2 cellular contexts compared by ENCODE assay signal in the genomic region with DNA sequence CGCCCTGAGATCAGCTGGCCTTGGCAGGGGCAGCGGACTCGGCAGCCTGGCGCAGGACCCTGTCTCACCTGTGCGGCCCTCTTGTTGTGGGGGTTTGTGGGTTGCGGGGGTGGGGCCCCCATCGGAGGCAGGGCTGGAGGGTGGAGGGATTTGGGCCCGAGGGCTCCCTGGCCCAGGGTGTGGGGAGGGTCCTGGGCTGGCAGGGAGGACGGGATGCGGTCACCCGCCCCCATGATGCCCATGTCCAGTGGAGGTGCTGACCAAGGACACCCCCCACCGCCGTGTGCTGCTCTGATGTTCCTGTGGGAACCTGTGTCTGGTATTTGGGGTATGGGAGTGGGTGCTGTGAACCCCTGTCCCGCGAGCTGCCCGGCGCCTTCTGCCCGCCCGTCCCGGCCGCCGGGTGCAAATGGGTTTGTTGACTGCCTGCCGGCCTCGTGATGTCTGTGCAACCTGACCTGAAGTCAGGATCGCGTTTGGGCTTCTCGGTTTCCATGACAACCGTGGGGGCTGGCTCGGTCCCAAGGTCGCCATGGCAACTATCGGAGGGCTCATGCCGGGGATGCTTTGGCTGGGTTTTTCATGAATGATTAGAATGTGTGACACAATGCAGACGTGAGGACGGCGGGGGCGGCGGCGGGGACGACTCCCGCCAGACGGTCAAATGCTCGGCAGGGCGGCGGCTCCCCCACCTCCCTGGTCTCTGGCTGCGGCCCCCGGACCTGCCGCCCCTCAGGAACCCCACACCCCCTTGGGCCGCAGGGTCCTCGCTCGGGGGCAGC.
TF ChIP-seq lines count a peak whose summit lies in the region.

No MANE protein-coding gene starts in this region.

TF ChIP-seq in A549, 52 proteins besides CTCF, POLR2A, EP300 and RAD21:
- TF ChIP-seq TP53 (CRISPR knock-in tag; IDR thresholded peaks at IDR 0.05) (peak; percentile 81), JUN (IDR thresholded peaks at IDR 0.05) (no peak; a peak in 3 of 5 replicates), ESRRA (IDR thresholded peaks at IDR 0.05; ENCODE audit: borderline replicate concordance, low read length) (0 out of 2 replicates have a peak, but pooled peaks have one; percentile 0), MAZ (IDR thresholded peaks at IDR 0.05; ENCODE audit: borderline replicate concordance, low read depth, low read length) (0 out of 2 replicates have a peak, but pooled peaks have one; percentile 0), FOSB (CRISPR knock-in tag; IDR thresholded peaks at IDR 0.05) (peak; percentile 79), RARB (CRISPR knock-in tag; IDR thresholded peaks at IDR 0.05) (peak; percentile 23; the same call in 1 of the 2 replicates), HOXB13 (CRISPR knock-in tag; IDR thresholded peaks at IDR 0.05; ENCODE audit: low read depth) (peak; percentile 76), RNF2 (IDR thresholded peaks at IDR 0.05; ENCODE audit: borderline replicate concordance, low read depth) (no peak), CEBPB (IDR thresholded peaks at IDR 0.05) (peak in 1 of 2 experiments; percentile 51; a peak in 1 of 4 replicates), NFE2L2 (conservative IDR thresholded peaks at IDR 0.05; ENCODE audit: low read length) (0 out of 2 replicates have a peak, but pooled peaks have one; percentile 2), GATA3 (IDR thresholded peaks at IDR 0.05; ENCODE audit: borderline replicate concordance) (peak; percentile 85), ZNF302 (CRISPR knock-in tag; IDR thresholded peaks at IDR 0.05) (no peak), EHF (CRISPR knock-in tag; IDR thresholded peaks at IDR 0.05) (peak; percentile 20; the same call in 1 of the 2 replicates), TFCP2L1 (CRISPR knock-in tag; IDR thresholded peaks at IDR 0.05) (peak; percentile 55; the same call in 1 of the 2 replicates), RFX5 (IDR thresholded peaks at IDR 0.05) (0 out of 2 replicates have a peak, but pooled peaks have one; percentile 60), CBX2 (IDR thresholded peaks at IDR 0.05; ENCODE audit: borderline replicate concordance, low read depth) (no peak)
- TF ChIP-seq, protein P1, sequence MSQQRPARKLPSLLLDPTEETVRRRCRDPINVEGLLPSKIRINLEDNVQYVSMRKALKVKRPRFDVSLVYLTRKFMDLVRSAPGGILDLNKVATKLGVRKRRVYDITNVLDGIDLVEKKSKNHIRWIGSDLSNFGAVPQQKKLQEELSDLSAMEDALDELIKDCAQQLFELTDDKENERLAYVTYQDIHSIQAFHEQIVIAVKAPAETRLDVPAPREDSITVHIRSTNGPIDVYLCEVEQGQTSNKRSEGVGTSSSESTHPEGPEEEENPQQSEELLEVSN (IDR thresholded peaks at IDR 0.05; ENCODE audit: borderline replicate concordance, low read depth) = 0 out of 2 replicates have a peak, but pooled peaks have one; percentile 20
- TF ChIP-seq, protein P2, sequence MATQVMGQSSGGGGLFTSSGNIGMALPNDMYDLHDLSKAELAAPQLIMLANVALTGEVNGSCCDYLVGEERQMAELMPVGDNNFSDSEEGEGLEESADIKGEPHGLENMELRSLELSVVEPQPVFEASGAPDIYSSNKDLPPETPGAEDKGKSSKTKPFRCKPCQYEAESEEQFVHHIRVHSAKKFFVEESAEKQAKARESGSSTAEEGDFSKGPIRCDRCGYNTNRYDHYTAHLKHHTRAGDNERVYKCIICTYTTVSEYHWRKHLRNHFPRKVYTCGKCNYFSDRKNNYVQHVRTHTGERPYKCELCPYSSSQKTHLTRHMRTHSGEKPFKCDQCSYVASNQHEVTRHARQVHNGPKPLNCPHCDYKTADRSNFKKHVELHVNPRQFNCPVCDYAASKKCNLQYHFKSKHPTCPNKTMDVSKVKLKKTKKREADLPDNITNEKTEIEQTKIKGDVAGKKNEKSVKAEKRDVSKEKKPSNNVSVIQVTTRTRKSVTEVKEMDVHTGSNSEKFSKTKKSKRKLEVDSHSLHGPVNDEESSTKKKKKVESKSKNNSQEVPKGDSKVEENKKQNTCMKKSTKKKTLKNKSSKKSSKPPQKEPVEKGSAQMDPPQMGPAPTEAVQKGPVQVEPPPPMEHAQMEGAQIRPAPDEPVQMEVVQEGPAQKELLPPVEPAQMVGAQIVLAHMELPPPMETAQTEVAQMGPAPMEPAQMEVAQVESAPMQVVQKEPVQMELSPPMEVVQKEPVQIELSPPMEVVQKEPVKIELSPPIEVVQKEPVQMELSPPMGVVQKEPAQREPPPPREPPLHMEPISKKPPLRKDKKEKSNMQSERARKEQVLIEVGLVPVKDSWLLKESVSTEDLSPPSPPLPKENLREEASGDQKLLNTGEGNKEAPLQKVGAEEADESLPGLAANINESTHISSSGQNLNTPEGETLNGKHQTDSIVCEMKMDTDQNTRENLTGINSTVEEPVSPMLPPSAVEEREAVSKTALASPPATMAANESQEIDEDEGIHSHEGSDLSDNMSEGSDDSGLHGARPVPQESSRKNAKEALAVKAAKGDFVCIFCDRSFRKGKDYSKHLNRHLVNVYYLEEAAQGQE (IDR thresholded peaks at IDR 0.05) = peak; percentile 26; the same call in 1 of the 2 replicates
- TF ChIP-seq, protein P3, sequence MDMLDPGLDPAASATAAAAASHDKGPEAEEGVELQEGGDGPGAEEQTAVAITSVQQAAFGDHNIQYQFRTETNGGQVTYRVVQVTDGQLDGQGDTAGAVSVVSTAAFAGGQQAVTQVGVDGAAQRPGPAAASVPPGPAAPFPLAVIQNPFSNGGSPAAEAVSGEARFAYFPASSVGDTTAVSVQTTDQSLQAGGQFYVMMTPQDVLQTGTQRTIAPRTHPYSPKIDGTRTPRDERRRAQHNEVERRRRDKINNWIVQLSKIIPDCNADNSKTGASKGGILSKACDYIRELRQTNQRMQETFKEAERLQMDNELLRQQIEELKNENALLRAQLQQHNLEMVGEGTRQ (IDR thresholded peaks at IDR 0.05) = peak; percentile 64
- TF ChIP-seq, protein P4, sequence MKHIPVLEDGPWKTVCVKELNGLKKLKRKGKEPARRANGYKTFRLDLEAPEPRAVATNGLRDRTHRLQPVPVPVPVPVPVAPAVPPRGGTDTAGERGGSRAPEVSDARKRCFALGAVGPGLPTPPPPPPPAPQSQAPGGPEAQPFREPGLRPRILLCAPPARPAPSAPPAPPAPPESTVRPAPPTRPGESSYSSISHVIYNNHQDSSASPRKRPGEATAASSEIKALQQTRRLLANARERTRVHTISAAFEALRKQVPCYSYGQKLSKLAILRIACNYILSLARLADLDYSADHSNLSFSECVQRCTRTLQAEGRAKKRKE (CRISPR knock-in tag; IDR thresholded peaks at IDR 0.05; ENCODE audit: low read depth) = no peak
- TF ChIP-seq, protein P5, sequence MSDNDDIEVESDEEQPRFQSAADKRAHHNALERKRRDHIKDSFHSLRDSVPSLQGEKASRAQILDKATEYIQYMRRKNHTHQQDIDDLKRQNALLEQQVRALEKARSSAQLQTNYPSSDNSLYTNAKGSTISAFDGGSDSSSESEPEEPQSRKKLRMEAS (IDR thresholded peaks at IDR 0.05) = peak; percentile 74; the same call in 1 of the 2 replicates
- TF ChIP-seq, protein P6, sequence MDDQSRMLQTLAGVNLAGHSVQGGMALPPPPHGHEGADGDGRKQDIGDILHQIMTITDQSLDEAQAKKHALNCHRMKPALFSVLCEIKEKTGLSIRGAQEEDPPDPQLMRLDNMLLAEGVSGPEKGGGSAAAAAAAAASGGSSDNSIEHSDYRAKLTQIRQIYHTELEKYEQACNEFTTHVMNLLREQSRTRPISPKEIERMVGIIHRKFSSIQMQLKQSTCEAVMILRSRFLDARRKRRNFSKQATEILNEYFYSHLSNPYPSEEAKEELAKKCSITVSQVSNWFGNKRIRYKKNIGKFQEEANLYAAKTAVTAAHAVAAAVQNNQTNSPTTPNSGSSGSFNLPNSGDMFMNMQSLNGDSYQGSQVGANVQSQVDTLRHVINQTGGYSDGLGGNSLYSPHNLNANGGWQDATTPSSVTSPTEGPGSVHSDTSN (IDR thresholded peaks at IDR 0.05) = 0 out of 2 replicates have a peak, but pooled peaks have one; percentile 64

TF ChIP-seq in GM12878, 131 proteins besides CTCF, POLR2A, EP300 and RAD21:
- TF ChIP-seq BMI1 (IDR thresholded peaks at IDR 0.05; ENCODE audit: borderline replicate concordance) (peak; percentile 79), SIX5 (IDR thresholded peaks at IDR 0.05; ENCODE audit: low read depth, low read length, severe bottlenecking) (no peak)
